16 cellular contexts compared by ENCODE assay signal in the genomic region with DNA sequence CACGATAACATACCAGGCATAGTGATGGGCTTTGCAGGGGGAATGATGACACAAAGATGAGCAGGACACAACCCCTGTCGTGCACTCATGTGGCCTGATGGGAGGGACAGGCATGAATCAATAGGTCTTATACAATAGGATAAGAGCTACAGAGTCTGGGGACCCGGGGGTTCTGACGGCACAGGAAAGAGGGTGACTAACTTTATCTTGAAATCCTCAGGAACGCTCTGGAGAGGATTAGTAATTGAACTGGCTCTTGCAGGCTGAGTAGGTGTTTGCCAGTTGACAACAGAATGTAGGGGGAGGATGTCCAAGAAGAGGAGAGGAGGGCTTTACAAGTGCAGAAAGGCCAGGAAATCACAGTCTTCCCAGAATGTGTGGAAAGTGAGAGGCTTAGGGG.
A peak's percentile ranks its signal among the peaks of the same experiment; 100 is the strongest.
DNase-seq lines count a peak whose midpoint lies in the region; ATAC-seq, FAIRE-seq and TF ChIP-seq lines count a peak whose summit lies in the region.
"Had no signal": no experiment of that assay in that cellular context is flagged by ENCODE, and none has a peak within 500 bp of the region (broad histone marks: within the 10 kb centered on the region; RNA-seq: fewer than 3 reads in every experiment).

No MANE protein-coding gene starts in this region.

- peak; percentile 40 to 44; a peak in 5 of 6 replicates for ATAC-seq in A549
- ATAC-seq in K562, result no peak
- ATAC-seq in sciatic nerve, result no peak
- no peak for ATAC-seq in pancreas
- ATAC-seq in GM19452 (IDR thresholded peaks at IDR 0.05; ENCODE audit: unreplicated experiment), result no peak
- ATAC-seq: GM23338; naive thymus-derived CD4-positive, alpha-beta T cell had no signal

- POLR2A ChIA-PET in A549 (lab: Yijun Ruan, JAX) (no interaction called here), K562 (lab: Yijun Ruan, JAX) (no interaction called here)

- TF ChIP-seq CTCF in A549 (IDR thresholded peaks at IDR 0.05) (no peak), K562 (IDR thresholded peaks at IDR 0.05 in 2 of 3, conservative IDR thresholded peaks at IDR 0.05 in 1 of 3; ENCODE audit: insufficient read depth in 2 of 3, low read depth in 1 of 3, low read length in 3 of 3) (no peak), kidney epithelial cell (IDR thresholded peaks at IDR 0.05; ENCODE audit: insufficient read depth, low read length, poor library complexity, severe bottlenecking) (no peak), pancreas (IDR thresholded peaks at IDR 0.05) (no peak)

- intact Hi-C loops in K562 (cut with micrococcal nuclease), result no loop called here
- intact Hi-C loops in sciatic nerve (cut with DNase I), result no loop called here
- intact Hi-C loops in pancreas (cut with DNase I), result no loop called here

- H3K9me1 ChIP-seq in K562 (ENCODE audit: control insufficient read depth, insufficient read depth, low read length), result peaks cover 3% of the 10 kb centered on the region

- no TSS peak for BruUV-seq in K562 (replicated peaks; lab: Mats Ljungman, UMichigan)

- H3K79me2 ChIP-seq in K562 (ENCODE audit: control insufficient read depth, insufficient read depth, low read length), result no peaks in the 10 kb centered on the region

- in situ Hi-C loops in K562 (cut with MboI), result no loop called here

- H3K9me3 ChIP-seq in A549 (no peaks in the 10 kb centered on the region), K562 (replicated peaks; ENCODE audit: control insufficient read depth, insufficient read depth, low read depth, low read length) (no peaks in the 10 kb centered on the region), pancreas (no peaks in the 10 kb centered on the region)
- H3K9me3 ChIP-seq: BE2C had no signal

- no peaks in the 10 kb centered on the region; the same call in 1 of the 2 replicates for H4K20me1 ChIP-seq in K562 (replicated peaks; ENCODE audit: control insufficient read depth, insufficient read depth, low read length)

- TF ChIP-seq POLR2A in A549 (IDR thresholded peaks at IDR 0.05; ENCODE audit: low read length) (no peak), K562 (conservative IDR thresholded peaks at IDR 0.05) (no peak)

- H2AFZ ChIP-seq in K562 (ENCODE audit: low read depth, low read length), result no peak overlapping the region
- H2AFZ ChIP-seq: GM23338 had no signal

- no peaks in the 10 kb centered on the region for H3K36me3 ChIP-seq in K562 (ENCODE audit: control insufficient read depth, insufficient read depth, low read length)
- no peaks in the 10 kb centered on the region for H3K36me3 ChIP-seq in kidney epithelial cell (ENCODE audit: control insufficient read depth, insufficient read depth, low read length)
- H3K36me3 ChIP-seq in pancreas, result no peaks in the 10 kb centered on the region
- H3K36me3 ChIP-seq: BE2C had no signal

- CTCF ChIA-PET in A549 (lab: Yijun Ruan, JAX) (interaction anchor here (1.1 kb wide), 1 partner anchor 250 kb away, joined by 3 read pairs; no protein-coding TSS in a partner anchor), K562 (lab: Yijun Ruan, JAX; ENCODE audit: low intra/inter-chr PET ratio) (no interaction called here)

- TF ChIP-seq EP300 in A549 (IDR thresholded peaks at IDR 0.05), result peak; percentile 66 to 84; a peak in 3 of 5 replicates
- no peak; the same call in 1 of the 2 replicates for TF ChIP-seq EP300 in K562 (IDR thresholded peaks at IDR 0.05; ENCODE audit: low read length)

- no peak overlapping the region for H3K9ac ChIP-seq in K562 (ENCODE audit: insufficient read depth in 1 of 2, low read depth in 2 of 2, low read length in 2 of 2)

- H3K27ac ChIP-seq in A549, result peak overlapping the region; percentile 89 to 93
- H3K27ac ChIP-seq in K562 (ENCODE audit: extremely low read depth, low read depth, low read length), result no peak overlapping the region
- no peak overlapping the region for H3K27ac ChIP-seq in pancreas
- H3K27ac ChIP-seq: SK-N-MC had no signal

- FAIRE-seq in A549 (lab: Jason Lieb, UNC) (no peak), K562 (lab: Jason Lieb, UNC) (no peak), pancreas (lab: Jason Lieb, UNC) (no peak)
- FAIRE-seq: colon had no signal

- DNase-seq in A549 (ENCODE audit: low read depth in 1 of 2, low spot score in 1 of 2) (peak; percentile 65 to 84), HPDE6-E6E7 (ENCODE audit: extremely low spot score) (peak; percentile 54), K562 (ENCODE audit: extremely low read depth in 1 of 4, low spot score in 3 of 4) (peak in 1 of 4 experiments; percentile 26), kidney epithelial cell (ENCODE audit: low read depth) (peak; percentile 49), sciatic nerve (ENCODE audit: low spot score) (no peak), pancreas (no peak)
- DNase-seq in stimulated activated CD4-positive, alpha-beta T cell treated with anti-CD3 and anti-CD28 coated beads, Interleukin-1b, Interleukin-23, amount 100 ng/mL, for 48 hours, result no peak
- DNase-seq: activated CD4-positive, alpha-beta T cell treated with anti-CD3 and anti-CD28 coated beads, Interleukin-2, amount 10 ng/mL, durations not matched to agents 24 days and 14 days; BE2C; naive thymus-derived CD4-positive, alpha-beta T cell; NCI-H446; stimulated activated naive CD4-positive, alpha-beta T cell treated with Interleukin-2 at 50 U/mL for 16 hours had no signal

- TF ChIP-seq RAD21 in A549 (conservative IDR thresholded peaks at IDR 0.05 in 1 of 2, IDR thresholded peaks at IDR 0.05 in 1 of 2) (peak in 1 of 2 experiments; percentile 38; a peak in 2 of 5 replicates), K562 (CRISPR knock-in tag; conservative IDR thresholded peaks at IDR 0.05 in 1 of 2, IDR thresholded peaks at IDR 0.05 in 1 of 2) (no peak)

- 0% methylated on average over 5 of the region's 5 CpGs for WGBS in A549 (ENCODE audit: missing lambda C conversion rate)
- WGBS in K562 (ENCODE audit: insufficient coverage, low coverage, missing lambda C conversion rate), result 1% methylated on average over 5 of the region's 5 CpGs
- WGBS in pancreas, 2 donors, result 64 to 68% methylated on average over 5 of the region's 5 CpGs

- peaks cover 59% of the 10 kb centered on the region for H3K4me1 ChIP-seq in A549
- peaks cover 6 to 15% of the 10 kb centered on the region in 2 experiments for H3K4me1 ChIP-seq in K562 (replicated peaks in 1 of 2; ENCODE audit: control insufficient read depth in 2 of 2, insufficient read depth in 2 of 2, low read length in 2 of 2)
- peaks cover 0 to 5% (median 0%) of the 10 kb centered on the region in 3 donors for H3K4me1 ChIP-seq in pancreas
- H3K4me1 ChIP-seq: BE2C had no signal

- H3K4me3 ChIP-seq in A549, result no peak overlapping the region
- H3K4me3 ChIP-seq in K562, result no peak overlapping the region
- no peak overlapping the region for H3K4me3 ChIP-seq in kidney epithelial cell (ENCODE audit: low read depth, low read length)
- H3K4me3 ChIP-seq in pancreas, result no peak overlapping the region
- H3K4me3 ChIP-seq: GM23338, SK-N-MC had no signal

- H3K27me3 ChIP-seq in K562 (ENCODE audit: control insufficient read depth in 2 of 2, insufficient read depth in 2 of 2, low read length in 2 of 2), result peaks cover 24 to 50% of the 10 kb centered on the region in 2 experiments
- no peaks in the 10 kb centered on the region for H3K27me3 ChIP-seq in kidney epithelial cell (ENCODE audit: control insufficient read depth, insufficient read depth, low read length)
- H3K27me3 ChIP-seq in pancreas, result no peaks in the 10 kb centered on the region

- peak overlapping the region; percentile 51 for H3K4me2 ChIP-seq in A549
- H3K4me2 ChIP-seq in K562 (ENCODE audit: insufficient read depth, low read length), result no peak overlapping the region
- H3K4me2 ChIP-seq: GM23338 had no signal

TF ChIP-seq in A549, 52 proteins besides CTCF, POLR2A, EP300 and RAD21:
- no peak for TF ChIP-seq SREBF2 (IDR thresholded peaks at IDR 0.05)
- peak in 1 of 2 experiments; percentile 48; a peak in 2 of 5 replicates for TF ChIP-seq JUN (IDR thresholded peaks at IDR 0.05)
- no peak for TF ChIP-seq RARB (CRISPR knock-in tag; IDR thresholded peaks at IDR 0.05)
- no peak for TF ChIP-seq HOXA7 (CRISPR knock-in tag; IDR thresholded peaks at IDR 0.05)
- TF ChIP-seq, protein P1, sequence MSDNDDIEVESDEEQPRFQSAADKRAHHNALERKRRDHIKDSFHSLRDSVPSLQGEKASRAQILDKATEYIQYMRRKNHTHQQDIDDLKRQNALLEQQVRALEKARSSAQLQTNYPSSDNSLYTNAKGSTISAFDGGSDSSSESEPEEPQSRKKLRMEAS (IDR thresholded peaks at IDR 0.05), result peak; percentile 52; the same call in 1 of the 2 replicates
- TF ChIP-seq FOSL2 (IDR thresholded peaks at IDR 0.05), result 0 out of 2 replicates have a peak, but pooled peaks have one; percentile 45
- peak; percentile 64 for TF ChIP-seq FOSL2 (CRISPR knock-in tag; IDR thresholded peaks at IDR 0.05)
- TF ChIP-seq CEBPB (IDR thresholded peaks at IDR 0.05), result peak; percentile 21 to 41; a peak in 1 of 4 replicates
- peak; percentile 68; the same call in 1 of the 2 replicates for TF ChIP-seq GATA3 (IDR thresholded peaks at IDR 0.05; ENCODE audit: borderline replicate concordance)
- TF ChIP-seq JUNB (IDR thresholded peaks at IDR 0.05), result peak; percentile 69
TF ChIP-seq in A549: peak in this region for 6.

TF ChIP-seq in K562, 482 proteins besides CTCF, POLR2A, EP300 and RAD21 (continues in another document):
- TF ChIP-seq CCNT2 (IDR thresholded peaks at IDR 0.05; ENCODE audit: borderline replicate concordance, extremely low read depth, insufficient read length, low read depth, low read length) (no peak), CBFA2T3 (IDR thresholded peaks at IDR 0.05) (peak; percentile 59), RBFOX2 (IDR thresholded peaks at IDR 0.05; ENCODE audit: low read depth, low read length) (no peak), ZNF311 (CRISPR knock-in tag; IDR thresholded peaks at IDR 0.05) (no peak), FOSL1 (tag; conservative IDR thresholded peaks at IDR 0.05) (peak; percentile 69), GABPA (tag; conservative IDR thresholded peaks at IDR 0.05; ENCODE audit: low read depth) (no peak)
- TF ChIP-seq, protein P2, sequence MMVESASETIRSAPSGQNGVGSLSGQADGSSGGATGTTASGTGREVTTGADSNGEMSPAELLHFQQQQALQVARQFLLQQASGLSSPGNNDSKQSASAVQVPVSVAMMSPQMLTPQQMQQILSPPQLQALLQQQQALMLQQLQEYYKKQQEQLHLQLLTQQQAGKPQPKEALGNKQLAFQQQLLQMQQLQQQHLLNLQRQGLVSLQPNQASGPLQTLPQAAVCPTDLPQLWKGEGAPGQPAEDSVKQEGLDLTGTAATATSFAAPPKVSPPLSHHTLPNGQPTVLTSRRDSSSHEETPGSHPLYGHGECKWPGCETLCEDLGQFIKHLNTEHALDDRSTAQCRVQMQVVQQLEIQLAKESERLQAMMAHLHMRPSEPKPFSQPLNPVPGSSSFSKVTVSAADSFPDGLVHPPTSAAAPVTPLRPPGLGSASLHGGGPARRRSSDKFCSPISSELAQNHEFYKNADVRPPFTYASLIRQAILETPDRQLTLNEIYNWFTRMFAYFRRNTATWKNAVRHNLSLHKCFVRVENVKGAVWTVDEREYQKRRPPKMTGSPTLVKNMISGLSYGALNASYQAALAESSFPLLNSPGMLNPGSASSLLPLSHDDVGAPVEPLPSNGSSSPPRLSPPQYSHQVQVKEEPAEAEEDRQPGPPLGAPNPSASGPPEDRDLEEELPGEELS (CRISPR knock-in tag; IDR thresholded peaks at IDR 0.05; ENCODE audit: borderline replicate concordance), result no peak

Comparison
In these comparisons a context has a peak if more than half of its experiments do, and no peak if none do; other contexts are left out.
1. ATAC-seq: peak in A549 (2 of 2); none in K562 (single experiment), sciatic nerve (single experiment), pancreas (0 of 4) and GM19452 (single experiment).
2. DNase-seq: peak in A549 (2 of 2), HPDE6-E6E7 (single experiment) and kidney epithelial cell (single experiment); none in stimulated activated CD4-positive, alpha-beta T cell treated with anti-CD3 and anti-CD28 coated beads, Interleukin-1b, Interleukin-23, amount 100 ng/mL, for 48 hours (single experiment), sciatic nerve (single experiment) and pancreas (0 of 6).
3. H3K27ac ChIP-seq: peak in A549 (2 of 2); none in K562 (single experiment) and pancreas (0 of 4).